In genomic region chr10:30687698-30688213, GRCh38 we compare ENCODE assay signal across 8 cellular contexts. TPM values are rescaled to one million over a fixed set of nuclear protein-coding genes. Genes with fewer than 3 reads are reported as not detected.
DNase-seq lines count a peak whose midpoint lies in the region; ATAC-seq, FAIRE-seq and TF ChIP-seq lines count a peak whose summit lies in the region.

No MANE protein-coding gene starts in this region.

- H3K27me3 Mint-ChIP-seq in activated T-cell treated with anti-CD3 and anti-CD28 coated beads, Interleukin-2, amount 50 U/mL, for 24 hours, result peaks cover 17% of the 10 kb centered on the region
- H3K27me3 Mint-ChIP-seq in natural killer cell treated with Interleukin-12 subunit alpha and Interleukin-12 subunit beta and Interleukin-15 and Interleukin-18, amount 100 ng/mL, for 72 hours, result peaks cover 31 to 32% of the 10 kb centered on the region in 2 donors

- intact Hi-C loops in PC-3 (cut with micrococcal nuclease), result no loop called here
- intact Hi-C loops in esophagus squamous epithelium (cut with DNase I), result no loop called here

- DNase-seq in NCI-H1417 (lab: John Stamatoyannopoulos, UW) (peak; percentile 47 to 79 (median 62)), NCI-H1417 treated with DMSO at 0.1 percent for 48 hours (lab: John Stamatoyannopoulos, UW) (no peak), HTR-8/SVneo (ENCODE audit: insufficient read length, low spot score) (peak; percentile 65), PC-3 (peak; percentile 82), esophagus squamous epithelium (lab: John Stamatoyannopoulos, UW) (no peak)
- DNase-seq in activated T-cell treated with anti-CD3 and anti-CD28 coated beads, Interleukin-2, amount 50 U/mL, for 24 hours, result peak; percentile 90
- peak; percentile 84 for DNase-seq in natural killer cell treated with Interleukin-12 subunit alpha and Interleukin-12 subunit beta and Interleukin-15 and Interleukin-18, amount 100 ng/mL, for 72 hours (ENCODE audit: low spot score)
- peak; percentile 29 to 81 (median 62) for DNase-seq in stimulated activated naive CD4-positive, alpha-beta T cell (lab: John Stamatoyannopoulos, UW)

- H3K27ac ChIP-seq in PC-3 (ENCODE audit: low read length) (no peak overlapping the region), esophagus squamous epithelium (no peak overlapping the region)

- H3K4me1 ChIP-seq in PC-3 (ENCODE audit: insufficient read depth, low read length) (peaks cover 17% of the 10 kb centered on the region; the same call in 1 of the 2 replicates), esophagus squamous epithelium (no peaks in the 10 kb centered on the region)

- H3K27ac Mint-ChIP-seq in activated T-cell treated with anti-CD3 and anti-CD28 coated beads, Interleukin-2, amount 50 U/mL, for 24 hours, result peak overlapping the region; percentile 93
- peak overlapping the region; percentile 36 to 90 for H3K27ac Mint-ChIP-seq in natural killer cell treated with Interleukin-12 subunit alpha and Interleukin-12 subunit beta and Interleukin-15 and Interleukin-18, amount 100 ng/mL, for 72 hours

- TF ChIP-seq POLR2A in esophagus squamous epithelium (IDR thresholded peaks at IDR 0.05), result no peak

- no TSS peak for BruUV-seq in PC-3 (replicated peaks; lab: Mats Ljungman, UMichigan)

- peak; percentile 83 for TF ChIP-seq CTCF in PC-3 (conservative IDR thresholded peaks at IDR 0.05; ENCODE audit: low read depth, low read length)
- TF ChIP-seq CTCF in esophagus squamous epithelium (IDR thresholded peaks at IDR 0.05), result peak; percentile 67 to 91 (median 82)

- no peaks in the 10 kb centered on the region for H3K9me3 ChIP-seq in PC-3 (ENCODE audit: low read length)
- H3K9me3 ChIP-seq in esophagus squamous epithelium, result no peaks in the 10 kb centered on the region

- no peaks in the 10 kb centered on the region for H3F3A ChIP-seq in PC-3 (ENCODE audit: low read length, unreplicated experiment)

- H3K4me3 ChIP-seq in PC-3 (ENCODE audit: low read length) (no peak overlapping the region), esophagus squamous epithelium (no peak overlapping the region)

- POLR2A ChIA-PET in PC-3 (lab: Charles Lee; ENCODE audit: unreplicated experiment), result no interaction called here

- H3K4me1 Mint-ChIP-seq in activated T-cell treated with anti-CD3 and anti-CD28 coated beads, Interleukin-2, amount 50 U/mL, for 24 hours (ENCODE audit: low read depth), result peaks cover 74% of the 10 kb centered on the region
- H3K4me1 Mint-ChIP-seq in natural killer cell treated with Interleukin-12 subunit alpha and Interleukin-12 subunit beta and Interleukin-15 and Interleukin-18, amount 100 ng/mL, for 72 hours (ENCODE audit: low read depth in 2 of 2), result peaks cover 7 to 45% of the 10 kb centered on the region in 2 donors

- peak; percentile 55 for FAIRE-seq in HTR-8/SVneo (lab: Jason Lieb, UNC)

- CTCF ChIA-PET in PC-3 (lab: Charles Lee), result interaction anchor here (0.5 to 1.1 kb wide), 10 partner anchors 13 to 803 kb away, joined by 3 to 4 read pairs (median 4); no protein-coding TSS in a partner anchor

- no peaks in the 10 kb centered on the region for H3K27me3 ChIP-seq in PC-3 (ENCODE audit: low read length)
- peaks cover 0 to 49% (median 0%) of the 10 kb centered on the region in 4 donors for H3K27me3 ChIP-seq in esophagus squamous epithelium

- no peak overlapping the region for H2AFZ ChIP-seq in PC-3 (ENCODE audit: low read length)

- no peaks in the 10 kb centered on the region for H3K36me3 ChIP-seq in PC-3 (ENCODE audit: low read depth, low read length)
- no peaks in the 10 kb centered on the region for H3K36me3 ChIP-seq in esophagus squamous epithelium

- no peaks in the 10 kb centered on the region for H3K79me2 ChIP-seq in PC-3 (ENCODE audit: low read length)

- no peaks in the 10 kb centered on the region for H4K20me1 ChIP-seq in PC-3 (ENCODE audit: low read length)

- H3K4me3 Mint-ChIP-seq in activated T-cell treated with anti-CD3 and anti-CD28 coated beads, Interleukin-2, amount 50 U/mL, for 24 hours, result peak overlapping the region; percentile 8
- peak overlapping the region; percentile 32 for H3K4me3 Mint-ChIP-seq in natural killer cell treated with Interleukin-12 subunit alpha and Interleukin-12 subunit beta and Interleukin-15 and Interleukin-18, amount 100 ng/mL, for 72 hours

- no peaks in the 10 kb centered on the region for H3K9me2 ChIP-seq in PC-3 (replicated peaks; ENCODE audit: low read length)

- H3K4me2 ChIP-seq in PC-3 (ENCODE audit: low read length), result no peak overlapping the region

- H3K9me3 Mint-ChIP-seq in activated T-cell treated with anti-CD3 and anti-CD28 coated beads, Interleukin-2, amount 50 U/mL, for 24 hours, result no peaks in the 10 kb centered on the region
- H3K9me3 Mint-ChIP-seq in natural killer cell treated with Interleukin-12 subunit alpha and Interleukin-12 subunit beta and Interleukin-15 and Interleukin-18, amount 100 ng/mL, for 72 hours, result no peaks in the 10 kb centered on the region

- 1 to 3% methylated on average over 7 of the region's 7 CpGs for WGBS in esophagus squamous epithelium, 2 donors

- ATAC-seq in PC-3, result peak; percentile 92
- peak; percentile 68 to 77 for ATAC-seq in natural killer cell treated with Interleukin-12 subunit alpha and Interleukin-12 subunit beta and Interleukin-15 and Interleukin-18, amount 100 ng/mL, for 72 hours

- peaks cover 3% of the 10 kb centered on the region for H3K36me3 Mint-ChIP-seq in activated T-cell treated with anti-CD3 and anti-CD28 coated beads, Interleukin-2, amount 50 U/mL, for 24 hours (ENCODE audit: low read depth)
- H3K36me3 Mint-ChIP-seq in natural killer cell treated with Interleukin-12 subunit alpha and Interleukin-12 subunit beta and Interleukin-15 and Interleukin-18, amount 100 ng/mL, for 72 hours, result peaks cover 5% of the 10 kb centered on the region

- no peak overlapping the region for H3K9ac ChIP-seq in PC-3 (ENCODE audit: low read length)

RNA-seq across cellular contexts. Expression of gene LYZL2, which starts 58.2 kb away (rescaled TPM):
- total RNA-seq in PC-3 (2014; rRNA removed) (not detected in 2 replicates), esophagus squamous epithelium (not detected)
- total RNA-seq in natural killer cell treated with Interleukin-12 subunit alpha and Interleukin-12 subunit beta and Interleukin-15 and Interleukin-18, amount 100 ng/mL, for 72 hours, result not detected

Comparison
In these comparisons a context has a peak if more than half of its experiments do, and no peak if none do; other contexts are left out.
1. DNase-seq: peak in NCI-H1417 (3 of 3), HTR-8/SVneo (single experiment), PC-3 (single experiment), activated T-cell treated with anti-CD3 and anti-CD28 coated beads, Interleukin-2, amount 50 U/mL, for 24 hours (single experiment), natural killer cell treated with Interleukin-12 subunit alpha and Interleukin-12 subunit beta and Interleukin-15 and Interleukin-18, amount 100 ng/mL, for 72 hours (single experiment) and stimulated activated naive CD4-positive, alpha-beta T cell (6 of 6); none in NCI-H1417 treated with DMSO at 0.1 percent for 48 hours (single experiment) and esophagus squamous epithelium (single experiment).